Comparison of ENCODE assay signal across 8 cellular contexts in the genomic region with DNA sequence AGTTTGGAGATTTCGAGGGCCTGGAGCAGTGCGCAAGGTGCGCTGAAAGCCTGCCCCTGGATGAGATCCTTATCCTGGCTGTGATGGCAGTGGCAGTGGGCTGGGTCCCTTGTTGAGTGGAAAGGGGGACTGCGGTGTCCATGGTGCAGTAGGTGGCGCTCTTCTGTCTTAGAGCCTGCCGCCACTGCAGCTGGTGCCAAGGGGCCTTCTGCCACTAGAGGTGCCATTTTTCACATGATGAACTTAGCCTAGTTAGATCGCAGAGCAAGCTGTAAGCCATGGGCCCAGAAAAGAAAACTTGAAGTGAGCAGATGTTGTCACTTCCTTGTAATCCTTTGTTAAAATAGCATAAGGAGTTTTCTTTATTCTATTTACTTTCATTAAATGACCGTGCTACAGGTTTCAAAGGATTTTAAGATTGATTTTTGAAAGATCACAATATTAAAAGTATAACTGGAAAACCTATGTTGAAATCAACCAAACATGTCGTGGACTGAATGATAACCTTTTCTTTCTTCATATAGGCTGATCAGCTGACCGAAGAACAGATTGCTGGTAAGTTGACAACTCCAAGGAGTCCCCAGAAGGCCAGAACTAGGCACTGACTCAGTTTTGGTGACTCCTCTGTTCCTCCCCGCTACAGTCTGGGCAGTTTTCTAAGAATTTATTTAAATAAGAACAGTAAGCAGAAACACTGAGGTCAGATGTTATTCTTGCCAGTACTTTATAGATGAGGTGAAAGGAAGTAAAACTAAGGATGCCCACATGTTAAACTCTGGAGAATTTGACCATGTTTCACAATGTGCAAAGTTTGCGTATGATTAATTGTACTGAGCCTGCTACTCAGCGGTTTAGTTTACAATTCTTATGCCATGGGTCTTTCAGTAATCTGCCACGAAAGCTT. TPM values are rescaled to one million over a fixed set of nuclear protein-coding genes. Genes with fewer than 3 reads are reported as not detected.
DNase-seq lines count a peak whose midpoint lies in the region; ATAC-seq and FAIRE-seq lines count a peak whose summit lies in the region.

No MANE protein-coding gene starts in this region.

- ATAC-seq in GM21360 (IDR thresholded peaks at IDR 0.05; ENCODE audit: unreplicated experiment), result peak; percentile 55
- peak; percentile 46 for ATAC-seq in activated CD8-positive, alpha-beta memory T cell treated with anti-CD3 and anti-CD28 coated beads, Interleukin-2, amount 10 ng/mL, durations not matched to agents 7 days and 5 days

- peak overlapping the region; percentile 74 for H3K9ac ChIP-seq in endocrine pancreas (ENCODE audit: control insufficient read depth, insufficient read depth, low read length)

- DNase-seq in COLO829 (ENCODE audit: low spot score) (peak; percentile 90), HTR-8/SVneo (ENCODE audit: insufficient read length, low spot score) (peak; percentile 88), NOMO-1 treated with DMSO at 0.1 percent for 48 hours (lab: John Stamatoyannopoulos, UW; ENCODE audit: unreplicated experiment) (peak; percentile 95), middle frontal gyrus (ENCODE audit: extremely low spot score, low spot score) (peak; percentile 91)
- peak; percentile 93 for DNase-seq in activated CD8-positive, alpha-beta memory T cell treated with anti-CD3 and anti-CD28 coated beads, Interleukin-2, amount 10 ng/mL, durations not matched to agents 7 days and 5 days
- peak; percentile 58 to 77 for DNase-seq in stimulated activated CD8-positive, alpha-beta memory T cell treated with anti-CD3 and anti-CD28 coated beads, Interleukin-15, amount 100 ng/mL, for 4 hours (ENCODE audit: low read depth in 2 of 2)

- no peaks in the 10 kb centered on the region for H3K27me3 Mint-ChIP-seq in activated CD8-positive, alpha-beta memory T cell treated with anti-CD3 and anti-CD28 coated beads, Interleukin-2, amount 10 ng/mL, durations not matched to agents 7 days and 5 days

- H3K4me3 Mint-ChIP-seq in activated CD8-positive, alpha-beta memory T cell treated with anti-CD3 and anti-CD28 coated beads, Interleukin-2, amount 10 ng/mL, durations not matched to agents 7 days and 5 days, result peak overlapping the region; percentile 99

- FAIRE-seq in HTR-8/SVneo (lab: Jason Lieb, UNC), result peak; percentile 67

- H3K9me3 Mint-ChIP-seq in activated CD8-positive, alpha-beta memory T cell treated with anti-CD3 and anti-CD28 coated beads, Interleukin-2, amount 10 ng/mL, durations not matched to agents 7 days and 5 days (ENCODE audit: low read depth), result no peaks in the 10 kb centered on the region

- no peaks in the 10 kb centered on the region for H3K27me3 ChIP-seq in endocrine pancreas (ENCODE audit: control insufficient read depth, insufficient read depth, low read length)

- peak overlapping the region; percentile 99 for H3K27ac Mint-ChIP-seq in activated CD8-positive, alpha-beta memory T cell treated with anti-CD3 and anti-CD28 coated beads, Interleukin-2, amount 10 ng/mL, durations not matched to agents 7 days and 5 days

- H3K4me1 Mint-ChIP-seq in activated CD8-positive, alpha-beta memory T cell treated with anti-CD3 and anti-CD28 coated beads, Interleukin-2, amount 10 ng/mL, durations not matched to agents 7 days and 5 days, result peaks cover 51% of the 10 kb centered on the region

- no peaks in the 10 kb centered on the region for H3K9me3 ChIP-seq in endocrine pancreas (ENCODE audit: control insufficient read depth, low read length)

- H3K36me3 ChIP-seq in endocrine pancreas (ENCODE audit: control insufficient read depth, insufficient read depth, low read length), result peaks cover 20% of the 10 kb centered on the region

- peaks cover 59% of the 10 kb centered on the region for H3K36me3 Mint-ChIP-seq in activated CD8-positive, alpha-beta memory T cell treated with anti-CD3 and anti-CD28 coated beads, Interleukin-2, amount 10 ng/mL, durations not matched to agents 7 days and 5 days

- H3K4me1 ChIP-seq in endocrine pancreas (ENCODE audit: control insufficient read depth, insufficient read depth, low read length), result peaks cover 23% of the 10 kb centered on the region

- peak overlapping the region; percentile 85 for H3K4me3 ChIP-seq in endocrine pancreas (ENCODE audit: control insufficient read depth, insufficient read depth, low read length)

- CTCF ChIA-PET in activated CD8-positive, alpha-beta memory T cell treated with anti-CD3 and anti-CD28 coated beads, Interleukin-2, amount 10 ng/mL, durations not matched to agents 7 days and 5 days (lab: Charles Lee), result interaction anchor here (0.6 to 4.8 kb wide), 17 partner anchors 9 to 446 kb away, joined by 3 to 46 read pairs (median 7); a partner anchor contains a TSS

RNA-seq across cellular contexts. Expression of a gene that starts 3.0 kb away (rescaled TPM):
- 100 to 1,000 TPM; 634 to 673 TPM for total RNA-seq in activated CD8-positive, alpha-beta memory T cell treated with anti-CD3 and anti-CD28 coated beads, Interleukin-2, amount 10 ng/mL, durations not matched to agents 7 days and 5 days

Comparison
In these comparisons a context has a peak if more than half of its experiments do, and no peak if none do; other contexts are left out.
1. Peak in every context shown above with its lines: DNase-seq, ATAC-seq and H3K4me3 ChIP-seq.